1 cellular context compared by ENCODE assay signal in genomic region chr6:14134211-14134910, GRCh38.
TF ChIP-seq lines count a peak whose summit lies in the region.

No MANE protein-coding gene starts in this region.

TF ChIP-seq in K562, 482 proteins besides CTCF, POLR2A, EP300 and RAD21 (continued from another document):
- TF ChIP-seq ZBTB11 (CRISPR knock-in tag; IDR thresholded peaks at IDR 0.05) (no peak), JUN (IDR thresholded peaks at IDR 0.05; ENCODE audit: borderline replicate concordance, low read depth, low read length) (no peak), JUN (CRISPR knock-in tag; IDR thresholded peaks at IDR 0.05; ENCODE audit: borderline replicate concordance) (no peak), TRIM24 (IDR thresholded peaks at IDR 0.05) (peak; percentile 17 to 58; a peak in 1 of 4 replicates), ZNF23 (CRISPR knock-in tag; IDR thresholded peaks at IDR 0.05) (no peak)
